Comparison of ENCODE assay signal across 26 cellular contexts in genomic region chr13:90680826-90681225, GRCh38.
"Had no signal": no experiment of that assay in that cellular context is flagged by ENCODE, and none has a peak within 500 bp of the region (broad histone marks: within the 10 kb centered on the region; RNA-seq: fewer than 3 reads in every experiment).

No MANE protein-coding gene starts in this region.

- DNase-seq: activated B cell treated with CpG ODN at 0.5 μM for 24 hours; activated CD4-positive, alpha-beta T cell treated with anti-CD3 and anti-CD28 coated beads for 48 hours; activated CD4-positive, alpha-beta T cell treated with anti-CD3 and anti-CD28 coated beads, Interleukin-2, amount 50 U/mL, for 1 hour; activated CD4-positive, alpha-beta T cell treated with anti-CD3 and anti-CD28 coated beads, Interleukin-2, amount 50 U/mL, for 48 hours; activated CD8-positive, alpha-beta memory T cell treated with anti-CD3 and anti-CD28 coated beads, Interleukin-2, amount 10 ng/mL, durations not matched to agents 7 days and 5 days; activated CD8-positive, alpha-beta memory T cell treated with anti-CD3 and anti-CD28 coated beads, Interleukin-2, amount 50 U/mL, for 4 hours; activated CD8-positive, alpha-beta T cell treated with anti-CD3 and anti-CD28 coated beads for 36 hours; activated effector memory CD4-positive, alpha-beta T cell treated with anti-CD3 and anti-CD28 coated beads, Interleukin-2, amount 50 U/mL, for 16 hours; activated naive CD4-positive, alpha-beta T cell treated with anti-CD3 and anti-CD28 coated beads, Interleukin-2, amount 10 ng/mL, durations not matched to agents 7 days and 5 days; activated naive CD8-positive, alpha-beta T cell treated with anti-CD3 and anti-CD28 coated beads, Interleukin-2, amount 10 ng/mL, durations not matched to agents 7 days and 5 days; activated T-cell treated with anti-CD3 and anti-CD28 coated beads, Interleukin-2, amount 50 U/mL, for 1 hour; activated T-cell treated with anti-CD3 and anti-CD28 coated beads, Interleukin-2, amount 50 U/mL, for 48 hours; brain microvascular endothelial cell; dorsolateral prefrontal cortex; effector memory CD4-positive, alpha-beta T cell; endodermal cell; foreskin fibroblast; head of caudate nucleus; T-helper 1 cell; T-helper 17 cell; T1000; WERI-Rb-1 had no signal

- H3K4me3 ChIP-seq: ascending aorta, coronary artery, dorsolateral prefrontal cortex had no signal

- FAIRE-seq: bronchial epithelial cell, frontal cortex had no signal
